10 cellular contexts compared by ENCODE assay signal in genomic region chr20:38704136-38704535, GRCh38. TPM values are rescaled to one million over a fixed set of nuclear protein-coding genes. Genes with fewer than 3 reads are reported as not detected.
"Had no signal": no experiment of that assay in that cellular context is flagged by ENCODE, and none has a peak within 500 bp of the region (broad histone marks: within the 10 kb centered on the region; RNA-seq: fewer than 3 reads in every experiment).

No MANE protein-coding gene starts in this region.

- H3K9me3 Mint-ChIP-seq: IgD-negative memory B cell had no signal

- H3K4me3 ChIP-seq: K562 had no signal

- H3K9ac ChIP-seq: KMS-11 had no signal

- DNase-seq: IMR-90, KBM-7, KG1 had no signal

- H3K4me3 Mint-ChIP-seq: IgD-negative memory B cell had no signal

- H3K27ac ChIP-seq: HL-60, KMS-11 had no signal

- H3K36me3 Mint-ChIP-seq: IgD-negative memory B cell had no signal

- H3K4me2 ChIP-seq: KMS-11 had no signal

- FAIRE-seq: HepG2, K562 had no signal

- ATAC-seq: HepG2, K562 had no signal

RNA-seq across cellular contexts. Expression of gene SLC32A1, which starts 20.1 kb away (rescaled TPM):
- total RNA-seq: HepG2, HT-29, HT1080, IMR-90, K562 had no signal
- polyA plus RNA-seq: HepG2, IgD-negative memory B cell, IMR-90, K562 had no signal
